In the genomic region with DNA sequence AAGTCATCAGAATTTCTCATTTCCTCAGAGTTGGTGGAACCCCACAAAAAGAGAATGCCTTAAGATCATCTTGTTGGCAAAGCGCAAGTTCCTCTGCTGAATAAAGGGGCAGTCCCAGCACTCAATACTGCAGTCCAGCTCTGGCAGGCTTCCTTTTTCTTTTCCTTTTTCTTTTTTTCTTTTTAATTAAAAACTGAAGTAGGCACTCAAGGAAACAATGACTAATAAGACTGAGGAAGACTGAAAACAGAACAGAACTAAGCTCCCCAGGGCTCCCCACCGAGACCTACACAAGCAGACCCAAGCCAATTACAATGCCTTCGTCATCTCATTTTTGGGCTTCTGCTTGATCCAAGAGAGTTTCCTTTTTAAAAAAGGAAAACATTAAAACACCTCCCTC, we compare ENCODE assay signal across 10 cellular contexts.
DNase-seq lines count a peak whose midpoint lies in the region; ATAC-seq and TF ChIP-seq lines count a peak whose summit lies in the region.
"Had no signal": no experiment of that assay in that cellular context is flagged by ENCODE, and none has a peak within 500 bp of the region (broad histone marks: within the 10 kb centered on the region; RNA-seq: fewer than 3 reads in every experiment).

No MANE protein-coding gene starts in this region.

- H3K9me3 ChIP-seq in aorta (ENCODE audit: control insufficient read depth, low read length) = no peaks in the 10 kb centered on the region
- no peaks in the 10 kb centered on the region for H3K9me3 ChIP-seq in spleen

- ATAC-seq in activated naive CD8-positive, alpha-beta T cell treated with anti-CD3 and anti-CD28 coated beads, Interleukin-2, amount 50 U/mL, for 24 hours = peak; percentile 60
- peak; percentile 71 for ATAC-seq in left ventricle myocardium superior
- peak; percentile 57 for ATAC-seq in aorta (ENCODE audit: low FRiP score)
- ATAC-seq in GM18868 (IDR thresholded peaks at IDR 0.05; ENCODE audit: unreplicated experiment) = no peak

- TF ChIP-seq CTCF in progenitor cell of endocrine pancreas (IDR thresholded peaks at IDR 0.05; ENCODE audit: unreplicated experiment) = no peak
- TF ChIP-seq CTCF in spleen (IDR thresholded peaks at IDR 0.05 in 8 of 11, conservative IDR thresholded peaks at IDR 0.05 in 3 of 11) = no peak

- H3K4me1 ChIP-seq in aorta (ENCODE audit: control insufficient read depth in 1 of 2, insufficient read depth in 2 of 2, low read length in 2 of 2) (peaks cover 4 to 5% of the 10 kb centered on the region in 2 donors), spleen (peaks cover 0 to 21% (median 10%) of the 10 kb centered on the region in 6 donors)

- peak overlapping the region; percentile 91 for H3K27ac Mint-ChIP-seq in activated naive CD8-positive, alpha-beta T cell treated with anti-CD3 and anti-CD28 coated beads, Interleukin-2, amount 50 U/mL, for 24 hours
- H3K27ac Mint-ChIP-seq in progenitor cell of endocrine pancreas = no peak overlapping the region

- 23% methylated on average over 3 of the region's 3 CpGs for WGBS in aorta, 2 donors
- 44 to 56% (median 50%) methylated on average over 3 of the region's 3 CpGs for WGBS in spleen, 5 donors

- H3K27ac ChIP-seq in aorta (ENCODE audit: low read depth in 1 of 2, low read length in 2 of 2) (no peak overlapping the region), spleen (no peak overlapping the region)

- TF ChIP-seq POLR2A in spleen (IDR thresholded peaks at IDR 0.05) = no peak

- H3K4me3 ChIP-seq in aorta (ENCODE audit: low read length in 2 of 2) (no peak overlapping the region), spleen (no peak overlapping the region)

- intact Hi-C loops in left ventricle myocardium superior (cut with micrococcal nuclease) (no loop called here), aorta (cut with DNase I) (loop anchor here in 1 of 2 donors (10.0 kb wide), 1 partner anchor 79 kb away; a partner anchor contains a TSS), spleen (cut with DNase I; ENCODE audit: low total_unique reads) (no loop called here)

- peak; percentile 40 for DNase-seq in stimulated activated CD4-positive, alpha-beta T cell treated with anti-CD3 and anti-CD28 coated beads, Interleukin-15, amount 100 ng/mL, for 24 hours
- no peak for DNase-seq in stimulated activated CD4-positive, alpha-beta T cell treated with anti-CD3 and anti-CD28 coated beads, Interleukin-4, amount 100 ng/mL, for 24 hours
- DNase-seq in activated naive CD8-positive, alpha-beta T cell treated with anti-CD3 and anti-CD28 coated beads, Interleukin-2, amount 50 U/mL, for 24 hours = no peak
- no peak for DNase-seq in left ventricle myocardium superior
- DNase-seq in aorta = no peak
- DNase-seq in progenitor cell of endocrine pancreas (ENCODE audit: low spot score, unreplicated experiment) = no peak
- DNase-seq in spleen = no peak
- DNase-seq: amniotic stem cell; CD4-positive, CD25-positive, alpha-beta regulatory T cell had no signal

- H3K27me3 Mint-ChIP-seq in activated naive CD8-positive, alpha-beta T cell treated with anti-CD3 and anti-CD28 coated beads, Interleukin-2, amount 50 U/mL, for 24 hours = no peaks in the 10 kb centered on the region
- no peaks in the 10 kb centered on the region for H3K27me3 Mint-ChIP-seq in progenitor cell of endocrine pancreas
- H3K27me3 Mint-ChIP-seq: CD4-positive, CD25-positive, alpha-beta regulatory T cell had no signal

- H3K36me3 Mint-ChIP-seq in activated naive CD8-positive, alpha-beta T cell treated with anti-CD3 and anti-CD28 coated beads, Interleukin-2, amount 50 U/mL, for 24 hours (ENCODE audit: low read depth) = peaks cover 33% of the 10 kb centered on the region
- peaks cover 4% of the 10 kb centered on the region for H3K36me3 Mint-ChIP-seq in progenitor cell of endocrine pancreas (ENCODE audit: insufficient read depth)

- peak overlapping the region; percentile 19 for H3K4me3 Mint-ChIP-seq in activated naive CD8-positive, alpha-beta T cell treated with anti-CD3 and anti-CD28 coated beads, Interleukin-2, amount 50 U/mL, for 24 hours
- no peak overlapping the region for H3K4me3 Mint-ChIP-seq in progenitor cell of endocrine pancreas (ENCODE audit: low read depth)
- H3K4me3 Mint-ChIP-seq: CD4-positive, CD25-positive, alpha-beta regulatory T cell had no signal

- H3K36me3 ChIP-seq in aorta (ENCODE audit: control insufficient read depth in 1 of 2, insufficient read depth in 2 of 2, low read length in 1 of 2) = no peaks in the 10 kb centered on the region
- peaks cover 0 to 16% (median 1%) of the 10 kb centered on the region in 6 donors for H3K36me3 ChIP-seq in spleen

- no peaks in the 10 kb centered on the region for H3K9me3 Mint-ChIP-seq in activated naive CD8-positive, alpha-beta T cell treated with anti-CD3 and anti-CD28 coated beads, Interleukin-2, amount 50 U/mL, for 24 hours
- H3K9me3 Mint-ChIP-seq in progenitor cell of endocrine pancreas (ENCODE audit: low read depth) = no peaks in the 10 kb centered on the region

- no peaks in the 10 kb centered on the region for H3K27me3 ChIP-seq in aorta (ENCODE audit: control insufficient read depth in 1 of 2, insufficient read depth in 2 of 2, low read length in 1 of 2)
- H3K27me3 ChIP-seq in spleen (replicated peaks in 1 of 7) = no peaks in the 10 kb centered on the region

- peaks cover 42% of the 10 kb centered on the region for H3K4me1 Mint-ChIP-seq in activated naive CD8-positive, alpha-beta T cell treated with anti-CD3 and anti-CD28 coated beads, Interleukin-2, amount 50 U/mL, for 24 hours
- no peaks in the 10 kb centered on the region for H3K4me1 Mint-ChIP-seq in progenitor cell of endocrine pancreas (ENCODE audit: low read depth)
